1 cellular context compared by ENCODE assay signal in the genomic region with DNA sequence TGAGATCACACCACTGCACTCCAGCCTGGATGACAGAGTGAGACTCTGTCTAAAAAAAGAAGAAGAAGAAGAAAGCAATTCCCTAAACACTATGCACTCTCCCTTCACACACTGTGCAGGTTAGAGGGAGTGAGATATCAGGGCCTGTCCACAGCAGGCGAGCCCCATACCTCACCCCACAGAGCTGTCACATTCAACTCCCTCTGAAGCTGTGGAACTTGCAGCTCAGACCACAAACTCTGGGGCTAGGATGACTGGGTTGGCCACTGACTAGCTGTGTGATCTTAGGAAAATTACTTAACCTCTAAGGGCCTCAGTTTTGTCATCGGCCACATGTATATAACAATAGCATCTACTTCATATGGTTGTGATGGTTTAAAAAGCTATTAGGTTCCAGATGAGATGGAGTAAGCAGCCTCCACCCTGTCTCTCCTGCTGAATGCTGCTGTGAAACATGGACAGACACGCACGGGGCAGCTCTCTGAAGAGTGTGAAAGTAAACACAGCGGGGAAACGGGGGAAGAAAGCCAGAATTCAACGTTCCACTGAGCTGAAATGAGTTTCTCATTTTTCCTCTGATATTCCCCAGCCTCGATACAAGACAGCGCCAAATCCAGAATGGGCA.
TF ChIP-seq lines count a peak whose summit lies in the region.

No MANE protein-coding gene starts in this region.

TF ChIP-seq in H1, 55 proteins besides CTCF, POLR2A, EP300 and RAD21:
- TF ChIP-seq YY1 (IDR thresholded peaks at IDR 0.05; ENCODE audit: low read depth, low read length) (no peak), SIN3A (conservative IDR thresholded peaks at IDR 0.05 in 1 of 2, IDR thresholded peaks at IDR 0.05 in 1 of 2; ENCODE audit: low read depth in 1 of 2, low read length in 2 of 2) (no peak), USF2 (IDR thresholded peaks at IDR 0.05; ENCODE audit: low read length) (no peak), ASH2L (IDR thresholded peaks at IDR 0.05; ENCODE audit: low read length) (no peak), EZH2 (IDR thresholded peaks at IDR 0.05; ENCODE audit: low read depth, low read length, severe bottlenecking) (no peak), TAF1 (IDR thresholded peaks at IDR 0.05; ENCODE audit: low read depth, low read length) (no peak), FOSL1 (IDR thresholded peaks at IDR 0.05; ENCODE audit: insufficient read depth, low read depth, low read length) (no peak), PHF8 (conservative IDR thresholded peaks at IDR 0.05; ENCODE audit: low read depth, low read length) (no peak), JUN (IDR thresholded peaks at IDR 0.05; ENCODE audit: low read depth, low read length) (no peak), SP4 (IDR thresholded peaks at IDR 0.05; ENCODE audit: low read length) (no peak), MAFK (IDR thresholded peaks at IDR 0.05; ENCODE audit: low read depth, low read length) (no peak), ATF3 (IDR thresholded peaks at IDR 0.05; ENCODE audit: insufficient read depth, low read depth, low read length) (no peak), ATF2 (IDR thresholded peaks at IDR 0.05; ENCODE audit: low read length) (no peak), CTBP2 (IDR thresholded peaks at IDR 0.05; ENCODE audit: borderline replicate concordance, insufficient read depth, insufficient read length, low read length) (no peak)
- TF ChIP-seq, protein P1, sequence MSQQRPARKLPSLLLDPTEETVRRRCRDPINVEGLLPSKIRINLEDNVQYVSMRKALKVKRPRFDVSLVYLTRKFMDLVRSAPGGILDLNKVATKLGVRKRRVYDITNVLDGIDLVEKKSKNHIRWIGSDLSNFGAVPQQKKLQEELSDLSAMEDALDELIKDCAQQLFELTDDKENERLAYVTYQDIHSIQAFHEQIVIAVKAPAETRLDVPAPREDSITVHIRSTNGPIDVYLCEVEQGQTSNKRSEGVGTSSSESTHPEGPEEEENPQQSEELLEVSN (IDR thresholded peaks at IDR 0.05): no peak
